In genomic region chr20:33280000-33280680, GRCh38 we compare ENCODE assay signal across 19 cellular contexts. TPM values are rescaled to one million over a fixed set of nuclear protein-coding genes. Genes with fewer than 3 reads are reported as not detected.
DNase-seq lines count a peak whose midpoint lies in the region; ATAC-seq, FAIRE-seq and TF ChIP-seq lines count a peak whose summit lies in the region.
"Had no signal": no experiment of that assay in that cellular context is flagged by ENCODE, and none has a peak within 500 bp of the region (broad histone marks: within the 10 kb centered on the region; RNA-seq: fewer than 3 reads in every experiment).

No MANE protein-coding gene starts in this region.

- no peaks in the 10 kb centered on the region for H3K79me2 ChIP-seq in parathyroid adenoma

- no peak overlapping the region for H3K4me3 Mint-ChIP-seq in activated CD4-positive, alpha-beta T cell treated with anti-CD3 and anti-CD28 coated beads, Interleukin-2, amount 10 ng/mL, durations not matched to agents 7 days and 5 days
- H3K4me3 Mint-ChIP-seq in activated CD4-positive, alpha-beta T cell treated with anti-CD3 and anti-CD28 coated beads, Interleukin-2, amount 10 ng/mL, durations not matched to agents 24 days and 14 days, result no peak overlapping the region
- no peak overlapping the region for H3K4me3 Mint-ChIP-seq in endodermal cell
- H3K4me3 Mint-ChIP-seq: CD4-positive, alpha-beta T cell; GM23338 had no signal

- H3K36me3 ChIP-seq in RWPE2 (ENCODE audit: low read depth), result no peaks in the 10 kb centered on the region
- no peaks in the 10 kb centered on the region for H3K36me3 ChIP-seq in endodermal cell (ENCODE audit: control insufficient read depth, insufficient read depth, low read length)
- no peaks in the 10 kb centered on the region for H3K36me3 ChIP-seq in parathyroid adenoma (ENCODE audit: control insufficient read depth, insufficient read depth, low read length)

- POLR2A ChIA-PET in activated CD4-positive, alpha-beta T cell treated with anti-CD3 and anti-CD28 coated beads, Interleukin-2, amount 10 ng/mL, durations not matched to agents 7 days and 5 days (lab: Charles Lee), result no interaction called here

- no peak overlapping the region for H3K9ac ChIP-seq in endodermal cell (ENCODE audit: extremely low read depth, low read length, poor library complexity, severe bottlenecking)
- no peak overlapping the region for H3K9ac ChIP-seq in parathyroid adenoma

- no peak for DNase-seq in activated CD4-positive, alpha-beta T cell treated with anti-CD3 and anti-CD28 coated beads, Interleukin-2, amount 10 ng/mL, durations not matched to agents 7 days and 5 days
- DNase-seq in activated CD4-positive, alpha-beta T cell treated with anti-CD3 and anti-CD28 coated beads, Interleukin-2, amount 10 ng/mL, durations not matched to agents 24 days and 14 days, result no peak
- DNase-seq in RWPE2 (ENCODE audit: low spot score) (peak; percentile 74), endodermal cell (peak; percentile 39), HTR-8/SVneo (ENCODE audit: insufficient read length, low spot score) (no peak), HPDE6-E6E7 (ENCODE audit: extremely low spot score) (no peak)
- DNase-seq: AML-193; CD4-positive, alpha-beta T cell; DMS79 treated with DMSO at 0.1 percent for 48 hours; EL; H7; IMR-90 had no signal

- H3K9me3 Mint-ChIP-seq in activated CD4-positive, alpha-beta T cell treated with anti-CD3 and anti-CD28 coated beads, Interleukin-2, amount 10 ng/mL, durations not matched to agents 7 days and 5 days, result no peaks in the 10 kb centered on the region
- H3K9me3 Mint-ChIP-seq in activated CD4-positive, alpha-beta T cell treated with anti-CD3 and anti-CD28 coated beads, Interleukin-2, amount 10 ng/mL, durations not matched to agents 24 days and 14 days, result no peaks in the 10 kb centered on the region
- no peaks in the 10 kb centered on the region for H3K9me3 Mint-ChIP-seq in endodermal cell
- H3K9me3 Mint-ChIP-seq: CD4-positive, alpha-beta T cell; GM23338 had no signal

- H3K4me1 ChIP-seq in RWPE2 (ENCODE audit: insufficient read depth, poor library complexity, severe bottlenecking) (no peaks in the 10 kb centered on the region), endodermal cell (ENCODE audit: control insufficient read depth, insufficient read depth, low read length) (no peaks in the 10 kb centered on the region), parathyroid adenoma (peaks cover 45% of the 10 kb centered on the region)

- TF ChIP-seq CTCF in RWPE2 (IDR thresholded peaks at IDR 0.05; ENCODE audit: poor library complexity, severe bottlenecking), result no peak
- TF ChIP-seq CTCF in endodermal cell (conservative IDR thresholded peaks at IDR 0.05), result no peak
- TF ChIP-seq CTCF in parathyroid adenoma (IDR thresholded peaks at IDR 0.05), result no peak

- no peaks in the 10 kb centered on the region for H3K4me1 Mint-ChIP-seq in activated CD4-positive, alpha-beta T cell treated with anti-CD3 and anti-CD28 coated beads, Interleukin-2, amount 10 ng/mL, durations not matched to agents 7 days and 5 days
- no peaks in the 10 kb centered on the region for H3K4me1 Mint-ChIP-seq in activated CD4-positive, alpha-beta T cell treated with anti-CD3 and anti-CD28 coated beads, Interleukin-2, amount 10 ng/mL, durations not matched to agents 24 days and 14 days
- H3K4me1 Mint-ChIP-seq in endodermal cell, result peaks cover 21% of the 10 kb centered on the region

- H3K36me3 Mint-ChIP-seq in activated CD4-positive, alpha-beta T cell treated with anti-CD3 and anti-CD28 coated beads, Interleukin-2, amount 10 ng/mL, durations not matched to agents 7 days and 5 days (ENCODE audit: low read depth), result no peaks in the 10 kb centered on the region
- no peaks in the 10 kb centered on the region for H3K36me3 Mint-ChIP-seq in activated CD4-positive, alpha-beta T cell treated with anti-CD3 and anti-CD28 coated beads, Interleukin-2, amount 10 ng/mL, durations not matched to agents 24 days and 14 days (ENCODE audit: low read depth)
- H3K36me3 Mint-ChIP-seq in endodermal cell (ENCODE audit: low read depth), result no peaks in the 10 kb centered on the region

- CTCF ChIA-PET in activated CD4-positive, alpha-beta T cell treated with anti-CD3 and anti-CD28 coated beads, Interleukin-2, amount 10 ng/mL, durations not matched to agents 7 days and 5 days (lab: Charles Lee), result interaction anchor here (0.5 kb wide), 1 partner anchor 15 kb away, joined by 3 read pairs; no protein-coding TSS in a partner anchor

- peak overlapping the region; percentile 73 for H3K27ac Mint-ChIP-seq in activated CD4-positive, alpha-beta T cell treated with anti-CD3 and anti-CD28 coated beads, Interleukin-2, amount 10 ng/mL, durations not matched to agents 7 days and 5 days
- no peak overlapping the region for H3K27ac Mint-ChIP-seq in activated CD4-positive, alpha-beta T cell treated with anti-CD3 and anti-CD28 coated beads, Interleukin-2, amount 10 ng/mL, durations not matched to agents 24 days and 14 days
- peak overlapping the region; percentile 36 for H3K27ac Mint-ChIP-seq in endodermal cell
- H3K27ac Mint-ChIP-seq: CD4-positive, alpha-beta T cell; GM23338 had no signal

- no peaks in the 10 kb centered on the region for H3K9me3 ChIP-seq in RWPE2 (ENCODE audit: severe bottlenecking)
- H3K9me3 ChIP-seq in endodermal cell (ENCODE audit: control insufficient read depth, low read length), result no peaks in the 10 kb centered on the region
- H3K9me3 ChIP-seq in parathyroid adenoma (ENCODE audit: control insufficient read depth, low read length), result no peaks in the 10 kb centered on the region

- ATAC-seq in RWPE2 (ENCODE audit: low read depth), result no peak
- no peak for ATAC-seq in HG02981 (IDR thresholded peaks at IDR 0.05; ENCODE audit: unreplicated experiment)
- ATAC-seq: GM23338 had no signal

- H3K4me2 ChIP-seq in parathyroid adenoma (ENCODE audit: low read length), result no peak overlapping the region
- H3K4me2 ChIP-seq: GM23338 had no signal

- H2AFZ ChIP-seq in parathyroid adenoma, result peak overlapping the region; percentile 64
- H2AFZ ChIP-seq: GM23338 had no signal

- WGBS in endodermal cell (ENCODE audit: insufficient coverage in 1 of 2, insufficient read length in 1 of 2), 2 experiments, result 91 to 100% methylated on average over 2 to 9 of the region's 9 CpGs

- H3K4me3 ChIP-seq in RWPE2 (ENCODE audit: severe bottlenecking) (no peak overlapping the region), endodermal cell (ENCODE audit: low read length) (no peak overlapping the region), parathyroid adenoma (ENCODE audit: low read depth, low read length) (no peak overlapping the region)
- H3K4me3 ChIP-seq: GM23338 had no signal

- intact Hi-C loops in activated CD4-positive, alpha-beta T cell treated with anti-CD3 and anti-CD28 coated beads, Interleukin-2, amount 10 ng/mL, durations not matched to agents 24 days and 14 days (cut with micrococcal nuclease), result no loop called here

- peaks cover 7% of the 10 kb centered on the region for H3K27me3 Mint-ChIP-seq in activated CD4-positive, alpha-beta T cell treated with anti-CD3 and anti-CD28 coated beads, Interleukin-2, amount 10 ng/mL, durations not matched to agents 7 days and 5 days
- peaks cover 8% of the 10 kb centered on the region for H3K27me3 Mint-ChIP-seq in activated CD4-positive, alpha-beta T cell treated with anti-CD3 and anti-CD28 coated beads, Interleukin-2, amount 10 ng/mL, durations not matched to agents 24 days and 14 days
- peaks cover 4% of the 10 kb centered on the region for H3K27me3 Mint-ChIP-seq in endodermal cell (ENCODE audit: insufficient read depth)

- H3K27ac ChIP-seq in RWPE2 (ENCODE audit: poor library complexity, severe bottlenecking) (no peak overlapping the region), endodermal cell (ENCODE audit: low read depth, low read length) (no peak overlapping the region), parathyroid adenoma (peak overlapping the region; percentile 96)
- H3K27ac ChIP-seq: 22Rv1 had no signal

- no peak for FAIRE-seq in HTR-8/SVneo (lab: Jason Lieb, UNC)
- FAIRE-seq: G401.6, GM12892 had no signal

- H3K27me3 ChIP-seq in RWPE2 (ENCODE audit: insufficient read depth, poor library complexity, severe bottlenecking), result peaks cover 9% of the 10 kb centered on the region
- H3K27me3 ChIP-seq in endodermal cell (ENCODE audit: control insufficient read depth, insufficient read depth, low read length, poor library complexity, severe bottlenecking), result no peaks in the 10 kb centered on the region
- H3K27me3 ChIP-seq in parathyroid adenoma (ENCODE audit: control insufficient read depth, insufficient read depth, low read length), result no peaks in the 10 kb centered on the region

RNA-seq across cellular contexts. Expression of gene BPIFB1, which starts 2.9 kb away (rescaled TPM):
- total RNA-seq in activated CD4-positive, alpha-beta T cell treated with anti-CD3 and anti-CD28 coated beads, Interleukin-2, amount 10 ng/mL, durations not matched to agents 7 days and 5 days, result not detected
- total RNA-seq in activated CD4-positive, alpha-beta T cell treated with anti-CD3 and anti-CD28 coated beads, Interleukin-2, amount 10 ng/mL, durations not matched to agents 24 days and 14 days, result not detected in 2 replicates
- total RNA-seq in endodermal cell, result under 1 TPM; 0.24 to 0.26 TPM
- 0.53 TPM for polyA plus RNA-seq in endodermal cell (2013, experiment 1 of 2)
- polyA plus RNA-seq in endodermal cell (2013, experiment 2 of 2), result not detected
- total RNA-seq: A673; CD4-positive, alpha-beta T cell; GM23338; H7; IMR-90 had no signal
- polyA plus RNA-seq: GM23338, IMR-90 had no signal

RNA-seq across cellular contexts. Expression of gene BPIFA1, which starts 44.3 kb away (rescaled TPM):
- not detected for total RNA-seq in activated CD4-positive, alpha-beta T cell treated with anti-CD3 and anti-CD28 coated beads, Interleukin-2, amount 10 ng/mL, durations not matched to agents 7 days and 5 days
- total RNA-seq in activated CD4-positive, alpha-beta T cell treated with anti-CD3 and anti-CD28 coated beads, Interleukin-2, amount 10 ng/mL, durations not matched to agents 24 days and 14 days, result not detected in 2 replicates
- 1 to 10 TPM in 1 of 2 donors, not detected in 1; 1.4 TPM for total RNA-seq in endodermal cell
- polyA plus RNA-seq in endodermal cell (2013, experiment 1 of 2), result 0.25 TPM
- polyA plus RNA-seq in endodermal cell (2013, experiment 2 of 2), result not detected
- total RNA-seq: A673; CD4-positive, alpha-beta T cell; GM23338; H7; IMR-90 had no signal
- polyA plus RNA-seq: GM23338, IMR-90 had no signal

Comparison
In these comparisons a context has a peak if more than half of its experiments do, and no peak if none do; other contexts are left out.
1. DNase-seq: peak in RWPE2 (single experiment) and endodermal cell (single experiment); none in activated CD4-positive, alpha-beta T cell treated with anti-CD3 and anti-CD28 coated beads, Interleukin-2, amount 10 ng/mL, durations not matched to agents 7 days and 5 days (single experiment), activated CD4-positive, alpha-beta T cell treated with anti-CD3 and anti-CD28 coated beads, Interleukin-2, amount 10 ng/mL, durations not matched to agents 24 days and 14 days (single experiment), HTR-8/SVneo (single experiment) and HPDE6-E6E7 (single experiment).